8 cellular contexts compared by ENCODE assay signal in genomic region chr11:88301478-88302140, GRCh38. TPM values are rescaled to one million over a fixed set of nuclear protein-coding genes. Genes with fewer than 3 reads are reported as not detected.
DNase-seq lines count a peak whose midpoint lies in the region; ATAC-seq and FAIRE-seq lines count a peak whose summit lies in the region.

No MANE protein-coding gene starts in this region.

- H3K4me1 ChIP-seq in CD4-positive, alpha-beta memory T cell (ENCODE audit: insufficient read depth, low read length) = peaks cover 12% of the 10 kb centered on the region

- peaks cover 11% of the 10 kb centered on the region for H3K36me3 ChIP-seq in CD4-positive, alpha-beta memory T cell (ENCODE audit: insufficient read depth, low read length)

- H3K9me3 Mint-ChIP-seq in CD4-positive, alpha-beta memory T cell = peaks cover 0 to 2% (median 0%) of the 10 kb centered on the region in 8 donors
- no peaks in the 10 kb centered on the region for H3K9me3 Mint-ChIP-seq in effector memory CD8-positive, alpha-beta T cell

- H3K4me3 Mint-ChIP-seq in CD4-positive, alpha-beta memory T cell = peak overlapping the region in 7 of 8 donors; percentile 67 to 82 (median 74)
- H3K4me3 Mint-ChIP-seq in effector memory CD8-positive, alpha-beta T cell = peak overlapping the region; percentile 55 to 85

- peak; percentile 96 for FAIRE-seq in GM19239 (lab: Jason Lieb, UNC)

- H3K27ac Mint-ChIP-seq in CD4-positive, alpha-beta memory T cell = peak overlapping the region in 6 of 7 donors; percentile 53 to 90 (median 82)
- peak overlapping the region; percentile 94 to 97 for H3K27ac Mint-ChIP-seq in effector memory CD8-positive, alpha-beta T cell

- peak; percentile 15 to 64 (median 22) for DNase-seq in CD4-positive, alpha-beta memory T cell
- DNase-seq in GM19239 (ENCODE audit: insufficient read length, low spot score) (no peak), pons (ENCODE audit: low spot score) (no peak), SW480 (ENCODE audit: low spot score) (no peak)
- peak; percentile 16 to 33 (median 32) for DNase-seq in effector memory CD8-positive, alpha-beta T cell
- no peak for DNase-seq in stimulated activated naive CD4-positive, alpha-beta T cell (lab: John Stamatoyannopoulos, UW)
- DNase-seq in NK-92 treated with Interleukin-12 subunit alpha and Interleukin-12 subunit beta, amount 100 ng/mL, for 24 hours (lab: John Stamatoyannopoulos, UW) = no peak

- peaks cover 16 to 49% (median 35%) of the 10 kb centered on the region in 4 donors for H3K4me1 Mint-ChIP-seq in CD4-positive, alpha-beta memory T cell
- peaks cover 40 to 72% of the 10 kb centered on the region in 2 donors for H3K4me1 Mint-ChIP-seq in effector memory CD8-positive, alpha-beta T cell (ENCODE audit: low read depth in 2 of 2)

- CTCF ChIA-PET in CD4-positive, alpha-beta memory T cell (lab: Charles Lee; ENCODE audit: partially characterized antibody) = interaction anchor here (0.7 kb wide), 1 partner anchor 35 kb away, joined by 3 read pairs; no protein-coding TSS in a partner anchor

- no peaks in the 10 kb centered on the region for H3K27me3 ChIP-seq in CD4-positive, alpha-beta memory T cell (ENCODE audit: insufficient read depth, low read length)

- no peaks in the 10 kb centered on the region for H3K9me3 ChIP-seq in CD4-positive, alpha-beta memory T cell (ENCODE audit: control insufficient read depth in 1 of 2, low read length in 2 of 2)

- H3K27ac ChIP-seq in CD4-positive, alpha-beta memory T cell (ENCODE audit: low read depth, low read length) = peak overlapping the region; percentile 29

- ATAC-seq in HG03095 (IDR thresholded peaks at IDR 0.05; ENCODE audit: unreplicated experiment) = peak; percentile 57
- ATAC-seq in effector memory CD8-positive, alpha-beta T cell (replicated peaks) = peak; percentile 83

- H3K27me3 Mint-ChIP-seq in CD4-positive, alpha-beta memory T cell = no peaks in the 10 kb centered on the region
- no peaks in the 10 kb centered on the region for H3K27me3 Mint-ChIP-seq in effector memory CD8-positive, alpha-beta T cell

- POLR2A ChIA-PET in CD4-positive, alpha-beta memory T cell (lab: Charles Lee; ENCODE audit: partially characterized antibody) = interaction anchor here (0.6 to 1.7 kb wide), 3 partner anchors 24 to 66 kb away, joined by 3 to 6 read pairs (median 3); partner anchors contain the start of gene CTSC

- intact Hi-C loops in CD4-positive, alpha-beta memory T cell (cut with micrococcal nuclease) = loop anchor here (2.0 kb wide), 1 partner anchor 35 kb away; the partner anchor contains the start of gene CTSC

- no peak overlapping the region for H3K4me3 ChIP-seq in CD4-positive, alpha-beta memory T cell (ENCODE audit: low read length in 2 of 2)

- peaks cover 80 to 88% of the 10 kb centered on the region in 2 donors for H3K36me3 Mint-ChIP-seq in CD4-positive, alpha-beta memory T cell
- peaks cover 55% of the 10 kb centered on the region for H3K36me3 Mint-ChIP-seq in effector memory CD8-positive, alpha-beta T cell (ENCODE audit: insufficient read depth)

RNA-seq across cellular contexts. Expression of gene CTSC, which starts 35.9 kb away (rescaled TPM):
- 10 to 100 TPM; 57.1 to 60.0 TPM for total RNA-seq in CD4-positive, alpha-beta memory T cell
- 100 to 1,000 TPM; 139 to 161 TPM for polyA plus RNA-seq in CD4-positive, alpha-beta memory T cell

Comparison
In these comparisons a context has a peak if more than half of its experiments do, and no peak if none do; other contexts are left out.
1. DNase-seq: peak in CD4-positive, alpha-beta memory T cell (5 of 5) and effector memory CD8-positive, alpha-beta T cell (3 of 3); none in GM19239 (single experiment), pons (single experiment), stimulated activated naive CD4-positive, alpha-beta T cell (0 of 6), SW480 (single experiment) and NK-92 treated with Interleukin-12 subunit alpha and Interleukin-12 subunit beta, amount 100 ng/mL, for 24 hours (single experiment).